Comparison of ENCODE assay signal across 8 cellular contexts in the genomic region with DNA sequence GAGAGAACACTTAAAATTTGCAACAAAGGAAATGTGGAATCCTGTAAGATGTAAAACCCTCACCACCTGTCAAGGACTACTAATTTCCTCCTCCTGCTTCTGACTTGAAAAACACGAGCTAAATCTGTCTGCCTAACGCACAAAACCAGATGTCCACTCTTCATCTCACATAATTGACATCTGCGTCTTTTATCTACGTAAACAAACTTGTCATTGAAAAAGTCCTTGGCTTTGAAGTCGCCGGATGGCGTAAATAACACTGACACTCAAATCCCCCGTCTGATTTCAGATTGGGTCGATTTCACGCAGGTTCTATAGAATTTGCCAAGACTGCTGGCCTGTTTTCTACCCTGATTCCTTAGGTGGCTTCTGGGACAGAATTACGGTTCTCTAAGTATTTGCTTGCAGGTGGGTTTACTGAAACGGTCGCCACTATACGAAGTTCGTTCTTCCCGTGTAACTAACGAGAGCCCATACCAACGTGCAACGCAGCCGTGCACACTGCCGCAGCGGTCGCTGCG. TPM values are rescaled to one million over a fixed set of nuclear protein-coding genes. Genes with fewer than 3 reads are reported as not detected.
A peak's percentile ranks its signal among the peaks of the same experiment; 100 is the strongest.
DNase-seq lines count a peak whose midpoint lies in the region; ATAC-seq, FAIRE-seq and TF ChIP-seq lines count a peak whose summit lies in the region.

No MANE protein-coding gene starts in this region.

- in situ Hi-C loops in K562 (cut with MboI) = no loop called here

- CTCF ChIA-PET in K562 (lab: Yijun Ruan, JAX; ENCODE audit: low intra/inter-chr PET ratio) = no interaction called here

- no peaks in the 10 kb centered on the region for H3K27me3 ChIP-seq in K562 (ENCODE audit: control insufficient read depth in 2 of 2, insufficient read depth in 2 of 2, low read length in 2 of 2)
- H3K27me3 ChIP-seq in thyroid gland = no peaks in the 10 kb centered on the region

- DNase-seq in NCI-H1092 treated with DMSO at 0.1 percent for 48 hours (lab: John Stamatoyannopoulos, UW) = peak; percentile 62
- peak in 2 of 4 experiments; percentile 10 to 41 for DNase-seq in K562 (ENCODE audit: extremely low read depth in 1 of 4, low spot score in 3 of 4)
- peak; percentile 64 for DNase-seq in left kidney (ENCODE audit: low read depth, low spot score)
- DNase-seq in thyroid gland = no peak
- no peak for DNase-seq in NCI-H2196 (lab: John Stamatoyannopoulos, UW; ENCODE audit: unreplicated experiment)
- DNase-seq in stimulated activated CD8-positive, alpha-beta memory T cell treated with anti-CD3 and anti-CD28 coated beads, Interleukin-4, amount 100 ng/mL, for 48 hours = no peak

- POLR2A ChIA-PET in K562 (lab: Yijun Ruan, JAX) = interaction anchor here (1.2 to 3.5 kb wide), 4 partner anchors 15 to 37 kb away, joined by 3 to 34 read pairs (median 4); partner anchors contain the start of genes HSPD1 and HSPE1

- BruUV-seq in K562 (replicated peaks; lab: Mats Ljungman, UMichigan) = TSS peak; percentile 94

- no peaks in the 10 kb centered on the region for H4K20me1 ChIP-seq in K562 (replicated peaks; ENCODE audit: control insufficient read depth, insufficient read depth, low read length)

- H3K4me1 ChIP-seq in ES-I3 (ENCODE audit: insufficient read depth, low read length) (no peaks in the 10 kb centered on the region), K562 (replicated peaks in 1 of 2; ENCODE audit: control insufficient read depth in 2 of 2, insufficient read depth in 2 of 2, low read length in 2 of 2) (peaks cover 14 to 24% of the 10 kb centered on the region in 2 experiments; a peak in 4 of 5 replicates), thyroid gland (peaks cover 0 to 7% of the 10 kb centered on the region in 2 donors)

- FAIRE-seq in K562 (lab: Jason Lieb, UNC) = peak; percentile 48

- TF ChIP-seq CTCF in K562 (IDR thresholded peaks at IDR 0.05 in 2 of 3, conservative IDR thresholded peaks at IDR 0.05 in 1 of 3; ENCODE audit: insufficient read depth in 2 of 3, low read depth in 1 of 3, low read length in 3 of 3) = no peak
- no peak for TF ChIP-seq CTCF in thyroid gland (IDR thresholded peaks at IDR 0.05)

- H3K27ac ChIP-seq in K562 (ENCODE audit: extremely low read depth, low read depth, low read length) (peak overlapping the region; percentile 89), thyroid gland (peak overlapping the region; percentile 91 to 98 (median 97))

- peak; percentile 6 for ATAC-seq in GM21737 (IDR thresholded peaks at IDR 0.05; ENCODE audit: unreplicated experiment)
- no peak; the same call in 2 of the 3 replicates for ATAC-seq in K562

- intact Hi-C loops in K562 (cut with micrococcal nuclease) = loop anchor here (2.0 kb wide), 1 partner anchor 15 kb away; the partner anchor contains the start of gene HSPE1
- intact Hi-C loops in thyroid gland (cut with DNase I) = loop anchor here (10.0 kb wide), 1 partner anchor 81 kb away; the partner anchor contains the start of gene SF3B1

- H3K36me3 ChIP-seq in ES-I3 (ENCODE audit: insufficient read depth, low read length) = no peaks in the 10 kb centered on the region
- H3K36me3 ChIP-seq in K562 (ENCODE audit: control insufficient read depth, insufficient read depth, low read length) = peaks cover 2% of the 10 kb centered on the region; the same call in 1 of the 3 replicates
- no peaks in the 10 kb centered on the region for H3K36me3 ChIP-seq in thyroid gland

- no peak for TF ChIP-seq RAD21 in K562 (CRISPR knock-in tag; conservative IDR thresholded peaks at IDR 0.05 in 1 of 2, IDR thresholded peaks at IDR 0.05 in 1 of 2)

- peak overlapping the region; percentile 91 for H3K4me2 ChIP-seq in K562 (ENCODE audit: insufficient read depth, low read length)

- TF ChIP-seq POLR2A in K562 (conservative IDR thresholded peaks at IDR 0.05) (peak; percentile 78; the same call in 1 of the 2 replicates), thyroid gland (IDR thresholded peaks at IDR 0.05) (no peak)

- H3K79me2 ChIP-seq in K562 (ENCODE audit: control insufficient read depth, insufficient read depth, low read length) = peaks cover 46% of the 10 kb centered on the region

- H3K9ac ChIP-seq in ES-I3 (ENCODE audit: low read depth, low read length) = peak overlapping the region; percentile 94
- peak overlapping the region; percentile 83 to 99 for H3K9ac ChIP-seq in K562 (ENCODE audit: insufficient read depth in 1 of 2, low read depth in 2 of 2, low read length in 2 of 2)

- WGBS in K562 (ENCODE audit: insufficient coverage, low coverage, missing lambda C conversion rate) = 0% methylated on average over 23 of the region's 24 CpGs
- 1 to 3% methylated on average over 17 to 20 of the region's 24 CpGs for WGBS in thyroid gland, 2 donors

- H3K9me3 ChIP-seq in ES-I3 (ENCODE audit: control insufficient read depth, insufficient read depth, low read length) (0 out of 2 replicates have a peak, but pooled peaks cover 2% of the 10 kb centered on the region), K562 (replicated peaks; ENCODE audit: control insufficient read depth, insufficient read depth, low read depth, low read length) (no peaks in the 10 kb centered on the region; the same call in 1 of the 2 replicates), thyroid gland (no peaks in the 10 kb centered on the region)

- H3K4me3 ChIP-seq in K562 = peak overlapping the region; percentile 92
- H3K4me3 ChIP-seq in thyroid gland (replicated peaks in 1 of 3) = peak overlapping the region; percentile 9 to 95 (median 59)

- H3K9me1 ChIP-seq in K562 (ENCODE audit: control insufficient read depth, insufficient read depth, low read length) = no peaks in the 10 kb centered on the region

- H2AFZ ChIP-seq in K562 (ENCODE audit: low read depth, low read length) = peak overlapping the region; percentile 93

- no peak for TF ChIP-seq EP300 in K562 (IDR thresholded peaks at IDR 0.05; ENCODE audit: low read length)

RNA-seq across cellular contexts. Expression of gene MOB4, which starts 0.5 kb away (rescaled TPM):
- 5.9 and 15.8 TPM in 2 replicates for total RNA-seq in K562 (2011; cell fraction: chromatin; rRNA removed; ENCODE audit: low replicate concordance)
- total RNA-seq in K562 (2011; cell fraction: nucleolus; rRNA removed) = 3.4 and 3.8 TPM in 2 replicates
- 8.1 and 16.6 TPM in 2 replicates for total RNA-seq in K562 (2011; cell fraction: nucleoplasm; rRNA removed)
- total RNA-seq in K562 (2014; rRNA removed) (12.2 and 13.5 TPM in 2 replicates), K562 (2014; rRNA removed; fragmentation: Illumina TruSeq; extraction: Trizol) (27.7 and 31.3 TPM in 2 replicates), K562 (2015; rRNA removed; fragmentation: Illumina TruSeq; extraction: Trizol) (18.1 and 21.0 TPM in 2 replicates), K562 (2021) (13.8 and 16.8 TPM in 2 replicates), thyroid gland (10 to 100 TPM; 24.7 to 36.1 (median 28.6) TPM)
- polyA plus RNA-seq in K562 (2011; rRNA removed) (15.3 and 25.6 TPM in 2 replicates), K562 (2014; fragmentation: Illumina TruSeq; extraction: Trizol) (17.4 and 17.7 TPM in 2 replicates), K562 (2014; fragmentation: Nextera tagmentation; extraction: Ambion mirVana) (10 to 100 TPM; 29.6 to 30.8 TPM), K562 (2014; rRNA removed) (20.4 and 22.2 TPM in 2 replicates)
- polyA plus RNA-seq in K562 (2011; cell fraction: cytosol; rRNA removed) = 4.9 and 10.9 TPM in 2 replicates
- polyA plus RNA-seq in K562 (2011; cell fraction: nucleus; rRNA removed) = 2.2 and 3.5 TPM in 2 replicates
- polyA plus RNA-seq in K562 (2012) = 22.2 and 27.7 TPM in 2 replicates
- 23.7 and 28.7 TPM in 2 replicates for polyA minus RNA-seq in K562 (2011; rRNA and poly(A)+ RNA removed)
- polyA minus RNA-seq in K562 (2011; cell fraction: cytosol; rRNA and poly(A)+ RNA removed) = 3.3 and 6.0 TPM in 2 replicates
- 4.4 and 5.3 TPM in 2 replicates for polyA minus RNA-seq in K562 (2011; cell fraction: nucleus; rRNA and poly(A)+ RNA removed)

RNA-seq across cellular contexts. Expression of gene HSPE1, which starts 15.2 kb away (rescaled TPM):
- 32.0 and 68.8 TPM in 2 replicates for total RNA-seq in K562 (2011; cell fraction: chromatin; rRNA removed; ENCODE audit: low replicate concordance)
- total RNA-seq in K562 (2011; cell fraction: nucleolus; rRNA removed) = 34.5 and 38.0 TPM in 2 replicates
- total RNA-seq in K562 (2011; cell fraction: nucleoplasm; rRNA removed) = 51.1 and 56.8 TPM in 2 replicates
- total RNA-seq in K562 (2014; rRNA removed) = 395 and 427 TPM in 2 replicates
- 649 and 664 TPM in 2 replicates for total RNA-seq in K562 (2014; rRNA removed; fragmentation: Illumina TruSeq; extraction: Trizol)
- 576 and 612 TPM in 2 replicates for total RNA-seq in K562 (2015; rRNA removed; fragmentation: Illumina TruSeq; extraction: Trizol)
- total RNA-seq in K562 (2021) = 223 and 261 TPM in 2 replicates
- 267 and 371 TPM in 2 replicates for polyA plus RNA-seq in K562 (2011; rRNA removed)
- polyA plus RNA-seq in K562 (2011; cell fraction: cytosol; rRNA removed) = 41.1 and 116 TPM in 2 replicates
- polyA plus RNA-seq in K562 (2011; cell fraction: nucleus; rRNA removed) = 31.9 and 45.6 TPM in 2 replicates
- polyA plus RNA-seq in K562 (2012) = 140 and 1,187 TPM in 2 replicates
- 574 and 695 TPM in 2 replicates for polyA plus RNA-seq in K562 (2014; fragmentation: Illumina TruSeq; extraction: Trizol)
- 1,000 to 10,000 TPM in 1 of 2 experiments, 100 to 1,000 TPM in 1; 880 to 1,007 TPM for polyA plus RNA-seq in K562 (2014; fragmentation: Nextera tagmentation; extraction: Ambion mirVana)
- 843 and 986 TPM in 2 replicates for polyA plus RNA-seq in K562 (2014; rRNA removed)
- 192 and 215 TPM in 2 replicates for polyA minus RNA-seq in K562 (2011; rRNA and poly(A)+ RNA removed)
- 29.0 and 38.2 TPM in 2 replicates for polyA minus RNA-seq in K562 (2011; cell fraction: cytosol; rRNA and poly(A)+ RNA removed)
- polyA minus RNA-seq in K562 (2011; cell fraction: nucleus; rRNA and poly(A)+ RNA removed) = 30.8 and 50.2 TPM in 2 replicates
- total RNA-seq in thyroid gland = 100 to 1,000 TPM in 1 of 4 donors, 10 to 100 TPM in 3; 32.8 to 136 (median 79.8) TPM

RNA-seq across cellular contexts. Expression of gene HSPD1, which starts 15.7 kb away (rescaled TPM):
- total RNA-seq in K562 (2011; cell fraction: chromatin; rRNA removed; ENCODE audit: low replicate concordance) = 178 and 396 TPM in 2 replicates
- total RNA-seq in K562 (2011; cell fraction: nucleolus; rRNA removed) = 123 and 133 TPM in 2 replicates
- total RNA-seq in K562 (2011; cell fraction: nucleoplasm; rRNA removed) = 166 and 176 TPM in 2 replicates
- 398 and 400 TPM in 2 replicates for total RNA-seq in K562 (2014; rRNA removed)
- total RNA-seq in K562 (2014; rRNA removed; fragmentation: Illumina TruSeq; extraction: Trizol) = 816 and 890 TPM in 2 replicates
- 663 and 710 TPM in 2 replicates for total RNA-seq in K562 (2015; rRNA removed; fragmentation: Illumina TruSeq; extraction: Trizol)
- total RNA-seq in K562 (2021) = 561 and 583 TPM in 2 replicates
- 411 and 575 TPM in 2 replicates for polyA plus RNA-seq in K562 (2011; rRNA removed)
- polyA plus RNA-seq in K562 (2011; cell fraction: cytosol; rRNA removed) = 100 and 172 TPM in 2 replicates
- 163 and 169 TPM in 2 replicates for polyA plus RNA-seq in K562 (2011; cell fraction: nucleus; rRNA removed)
- 361 and 520 TPM in 2 replicates for polyA plus RNA-seq in K562 (2012)
- 654 and 736 TPM in 2 replicates for polyA plus RNA-seq in K562 (2014; fragmentation: Illumina TruSeq; extraction: Trizol)
- 1,000 to 10,000 TPM in 1 of 2 experiments, 100 to 1,000 TPM in 1; 622 to 1,014 TPM for polyA plus RNA-seq in K562 (2014; fragmentation: Nextera tagmentation; extraction: Ambion mirVana)
- polyA plus RNA-seq in K562 (2014; rRNA removed) = 508 and 510 TPM in 2 replicates
- polyA minus RNA-seq in K562 (2011; rRNA and poly(A)+ RNA removed) = 835 and 848 TPM in 2 replicates
- polyA minus RNA-seq in K562 (2011; cell fraction: cytosol; rRNA and poly(A)+ RNA removed) = 305 and 355 TPM in 2 replicates
- polyA minus RNA-seq in K562 (2011; cell fraction: nucleus; rRNA and poly(A)+ RNA removed) = 151 and 279 TPM in 2 replicates
- total RNA-seq in thyroid gland = 100 to 1,000 TPM; 125 to 157 (median 151) TPM

Comparison
In these comparisons a context has a peak if more than half of its experiments do, and no peak if none do; other contexts are left out.
1. DNase-seq: peak in NCI-H1092 treated with DMSO at 0.1 percent for 48 hours (single experiment) and left kidney (single experiment); none in thyroid gland (0 of 2), NCI-H2196 (single experiment) and stimulated activated CD8-positive, alpha-beta memory T cell treated with anti-CD3 and anti-CD28 coated beads, Interleukin-4, amount 100 ng/mL, for 48 hours (single experiment).